8 cellular contexts compared by ENCODE assay signal in genomic region chr5:98927988-98928801, GRCh38. TPM values are rescaled to one million over a fixed set of nuclear protein-coding genes. Genes with fewer than 3 reads are reported as not detected.
DNase-seq lines count a peak whose midpoint lies in the region; ATAC-seq and TF ChIP-seq lines count a peak whose summit lies in the region.

No MANE protein-coding gene starts in this region.

- H2AFZ ChIP-seq in Loucy (ENCODE audit: low read length) = peak overlapping the region; percentile 80; the same call in 1 of the 2 replicates

- H3K27ac ChIP-seq in colonic mucosa = peak overlapping the region; percentile 100

- H3K9me3 Mint-ChIP-seq in WTC11 = no peaks in the 10 kb centered on the region

- H3K27me3 Mint-ChIP-seq in WTC11 (ENCODE audit: low read depth) = no peaks in the 10 kb centered on the region

- TF ChIP-seq CTCF in GM12864 (IDR thresholded peaks at IDR 0.05; ENCODE audit: low read depth, low read length, missing control alignments) (no peak), Loucy (conservative IDR thresholded peaks at IDR 0.05; ENCODE audit: low read length) (no peak), WTC11 (IDR thresholded peaks at IDR 0.05) (no peak), colonic mucosa (IDR thresholded peaks at IDR 0.05) (no peak)

- peaks cover 44% of the 10 kb centered on the region for H4K20me1 ChIP-seq in Loucy (ENCODE audit: insufficient read depth, low read length, poor library complexity, severe bottlenecking)

- peak; percentile 30 for ATAC-seq in WTC11

- H3K4me1 ChIP-seq in Loucy (ENCODE audit: insufficient read depth, low read length, poor library complexity, severe bottlenecking) (peaks cover 11% of the 10 kb centered on the region), colonic mucosa (no peaks in the 10 kb centered on the region)

- peaks cover 65% of the 10 kb centered on the region for H3K79me2 ChIP-seq in Loucy (ENCODE audit: insufficient read depth, low read length)

- H3K4me2 ChIP-seq in Loucy (ENCODE audit: low read depth, low read length, poor library complexity, severe bottlenecking) = peak overlapping the region; percentile 83

- H3K36me3 ChIP-seq in H7 (replicated peaks; ENCODE audit: control insufficient read depth, insufficient read depth, low read length) = peaks cover 10% of the 10 kb centered on the region
- peaks cover 17% of the 10 kb centered on the region; the same call in 1 of the 2 replicates for H3K36me3 ChIP-seq in Loucy (ENCODE audit: insufficient read depth, low read length)
- H3K36me3 ChIP-seq in colonic mucosa = peaks cover 8% of the 10 kb centered on the region

- H3K4me1 Mint-ChIP-seq in WTC11 = peaks cover 26% of the 10 kb centered on the region

- peak overlapping the region; percentile 92 for H3K4me3 ChIP-seq in GM12864 (ENCODE audit: low read depth, low read length)
- peak overlapping the region; percentile 88 for H3K4me3 ChIP-seq in H7 (ENCODE audit: insufficient read depth, low read depth, low read length)
- H3K4me3 ChIP-seq in Loucy (ENCODE audit: low read length, poor library complexity, severe bottlenecking) = peak overlapping the region; percentile 95
- peak overlapping the region; percentile 78 for H3K4me3 ChIP-seq in colonic mucosa

- H3K9me3 ChIP-seq in Loucy (ENCODE audit: insufficient read depth, low read depth, low read length) (no peaks in the 10 kb centered on the region), colonic mucosa (no peaks in the 10 kb centered on the region)

- no peaks in the 10 kb centered on the region for H3F3A ChIP-seq in Loucy (ENCODE audit: low read depth)

- intact Hi-C loops in colonic mucosa (cut with DNase I) = no loop called here

- H3K9ac ChIP-seq in Loucy (ENCODE audit: low read depth, low read length, poor library complexity, severe bottlenecking) (peak overlapping the region; percentile 94), colonic mucosa (ENCODE audit: low read depth in 2 of 2, low read length in 2 of 2) (peak overlapping the region; percentile 96 to 98)

- POLR2A ChIA-PET in WTC11 (lab: Charles Lee) = interaction anchor here (1.5 kb wide), 1 partner anchor 9 kb away, joined by 4 read pairs; no protein-coding TSS in a partner anchor

- no peak for DNase-seq in GM12864 (ENCODE audit: low read depth)
- peak; percentile 80 for DNase-seq in H7
- peak; percentile 66 for DNase-seq in WTC11 (ENCODE audit: low spot score)
- peak; percentile 78 for DNase-seq in colonic mucosa
- DNase-seq in left kidney (ENCODE audit: low read depth, low spot score) = peak; percentile 91
- DNase-seq in stimulated activated CD4-positive, alpha-beta T cell treated with anti-CD3 and anti-CD28 coated beads, Interleukin-1b, Interleukin-23, amount 100 ng/mL, for 48 hours = peak; percentile 45
- no peak for DNase-seq in DMS153 treated with DMSO at 0.1 percent for 48 hours (lab: John Stamatoyannopoulos, UW; ENCODE audit: unreplicated experiment)

- peak overlapping the region; percentile 93 for H3K4me3 Mint-ChIP-seq in WTC11

- peak overlapping the region; percentile 98 for H3K27ac Mint-ChIP-seq in WTC11

- H3K27me3 ChIP-seq in H7 (ENCODE audit: control insufficient read depth, insufficient read depth, low read length) (no peaks in the 10 kb centered on the region), Loucy (ENCODE audit: insufficient read depth, low read length, poor library complexity, severe bottlenecking) (no peaks in the 10 kb centered on the region), colonic mucosa (no peaks in the 10 kb centered on the region)

- H3K9me2 ChIP-seq in Loucy (replicated peaks; ENCODE audit: low read depth, low read length) = no peaks in the 10 kb centered on the region

- CTCF ChIA-PET in WTC11 (lab: Charles Lee) = interaction anchor here (0.6 to 1.4 kb wide), 2 partner anchors 45 to 104 kb away, joined by 3 read pairs; no protein-coding TSS in a partner anchor

- H3K36me3 Mint-ChIP-seq in WTC11 = peaks cover 19% of the 10 kb centered on the region

TF ChIP-seq in WTC11, 78 proteins besides CTCF, POLR2A, EP300 and RAD21:
- TF ChIP-seq, protein P1, sequence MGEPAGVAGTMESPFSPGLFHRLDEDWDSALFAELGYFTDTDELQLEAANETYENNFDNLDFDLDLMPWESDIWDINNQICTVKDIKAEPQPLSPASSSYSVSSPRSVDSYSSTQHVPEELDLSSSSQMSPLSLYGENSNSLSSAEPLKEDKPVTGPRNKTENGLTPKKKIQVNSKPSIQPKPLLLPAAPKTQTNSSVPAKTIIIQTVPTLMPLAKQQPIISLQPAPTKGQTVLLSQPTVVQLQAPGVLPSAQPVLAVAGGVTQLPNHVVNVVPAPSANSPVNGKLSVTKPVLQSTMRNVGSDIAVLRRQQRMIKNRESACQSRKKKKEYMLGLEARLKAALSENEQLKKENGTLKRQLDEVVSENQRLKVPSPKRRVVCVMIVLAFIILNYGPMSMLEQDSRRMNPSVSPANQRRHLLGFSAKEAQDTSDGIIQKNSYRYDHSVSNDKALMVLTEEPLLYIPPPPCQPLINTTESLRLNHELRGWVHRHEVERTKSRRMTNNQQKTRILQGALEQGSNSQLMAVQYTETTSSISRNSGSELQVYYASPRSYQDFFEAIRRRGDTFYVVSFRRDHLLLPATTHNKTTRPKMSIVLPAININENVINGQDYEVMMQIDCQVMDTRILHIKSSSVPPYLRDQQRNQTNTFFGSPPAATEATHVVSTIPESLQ (CRISPR knock-in tag; IDR thresholded peaks at IDR 0.05) = no peak
- TF ChIP-seq FOXK1 (CRISPR knock-in tag; IDR thresholded peaks at IDR 0.05) = peak; percentile 38; the same call in 1 of the 2 replicates
- TF ChIP-seq, protein P2, sequence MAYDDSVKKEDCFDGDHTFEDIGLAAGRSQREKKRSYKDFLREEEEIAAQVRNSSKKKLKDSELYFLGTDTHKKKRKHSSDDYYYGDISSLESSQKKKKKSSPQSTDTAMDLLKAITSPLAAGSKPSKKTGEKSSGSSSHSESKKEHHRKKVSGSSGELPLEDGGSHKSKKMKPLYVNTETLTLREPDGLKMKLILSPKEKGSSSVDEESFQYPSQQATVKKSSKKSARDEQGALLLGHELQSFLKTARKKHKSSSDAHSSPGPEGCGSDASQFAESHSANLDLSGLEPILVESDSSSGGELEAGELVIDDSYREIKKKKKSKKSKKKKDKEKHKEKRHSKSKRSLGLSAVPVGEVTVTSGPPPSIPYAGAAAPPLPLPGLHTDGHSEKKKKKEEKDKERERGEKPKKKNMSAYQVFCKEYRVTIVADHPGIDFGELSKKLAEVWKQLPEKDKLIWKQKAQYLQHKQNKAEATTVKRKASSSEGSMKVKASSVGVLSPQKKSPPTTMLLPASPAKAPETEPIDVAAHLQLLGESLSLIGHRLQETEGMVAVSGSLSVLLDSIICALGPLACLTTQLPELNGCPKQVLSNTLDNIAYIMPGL (CRISPR knock-in tag; IDR thresholded peaks at IDR 0.05) = 0 out of 2 replicates have a peak, but pooled peaks have one; percentile 53

RNA-seq across cellular contexts. Expression of gene CHD1, which starts 0.6 kb away (rescaled TPM):
- 40.7 and 60.4 TPM in 2 replicates for total RNA-seq in H7 (2014; rRNA removed; shearing (Covaris generic))
- total RNA-seq in WTC11 (2021) = 39.9 to 42.0 TPM (median 41.8 TPM) in 3 replicates
- total RNA-seq in colonic mucosa = 10 to 100 TPM; 29.1 to 47.3 TPM

Comparison
In these comparisons a context has a peak if more than half of its experiments do, and no peak if none do; other contexts are left out.
1. DNase-seq: peak in H7 (single experiment), WTC11 (single experiment), colonic mucosa (single experiment), left kidney (single experiment) and stimulated activated CD4-positive, alpha-beta T cell treated with anti-CD3 and anti-CD28 coated beads, Interleukin-1b, Interleukin-23, amount 100 ng/mL, for 48 hours (single experiment); none in GM12864 (single experiment) and DMS153 treated with DMSO at 0.1 percent for 48 hours (single experiment).
2. Peak in every context shown above with its lines, with median percentiles within 50 percentile points of each other: H3K4me3 ChIP-seq.